ENCODE assay signal across 1 cellular context in genomic region chr10:116891208-116891607, GRCh38.
TF ChIP-seq lines count a peak whose summit lies in the region.

No MANE protein-coding gene starts in this region.

TF ChIP-seq in SK-N-SH, 30 proteins besides CTCF, POLR2A, EP300 and RAD21 (continued from another document):
- TF ChIP-seq TEAD4 (IDR thresholded peaks at IDR 0.05; ENCODE audit: borderline replicate concordance, insufficient read depth), result peak; percentile 80
- TF ChIP-seq ZBTB33 (IDR thresholded peaks at IDR 0.05; ENCODE audit: borderline replicate concordance, low read depth), result peak; percentile 23; the same call in 1 of the 2 replicates
- TF ChIP-seq TAF1 (IDR thresholded peaks at IDR 0.05; ENCODE audit: borderline replicate concordance, low read depth, low read length), result no peak
- TF ChIP-seq EZH2phosphoT487 (IDR thresholded peaks at IDR 0.05; ENCODE audit: borderline replicate concordance, low read depth), result no peak
- no peak for TF ChIP-seq FOXJ3 (CRISPR knock-in tag; IDR thresholded peaks at IDR 0.05)
- TF ChIP-seq GABPA (IDR thresholded peaks at IDR 0.05; ENCODE audit: low read depth), result peak; percentile 5; the same call in 1 of the 2 replicates
- TF ChIP-seq IRF3 (IDR thresholded peaks at IDR 0.05; ENCODE audit: low read depth, low read length), result no peak
- TF ChIP-seq NRF1 (IDR thresholded peaks at IDR 0.05; ENCODE audit: low read depth, low read length), result no peak
- TF ChIP-seq YY1 (IDR thresholded peaks at IDR 0.05; ENCODE audit: low read depth), result peak; percentile 36; the same call in 1 of the 2 replicates
- peak; percentile 88 for TF ChIP-seq JUND (IDR thresholded peaks at IDR 0.05)
- TF ChIP-seq SIN3A (IDR thresholded peaks at IDR 0.05; ENCODE audit: borderline replicate concordance, low read depth, low read length), result peak; percentile 60; the same call in 1 of the 2 replicates
- peak; percentile 63 for TF ChIP-seq CHD2 (IDR thresholded peaks at IDR 0.05; ENCODE audit: low read length, partially characterized antibody)
- peak; percentile 84; the same call in 1 of the 2 replicates for TF ChIP-seq RCOR1 (IDR thresholded peaks at IDR 0.05; ENCODE audit: low read length)
- TF ChIP-seq MXI1 (IDR thresholded peaks at IDR 0.05; ENCODE audit: low read depth, low read length), result peak; percentile 48; the same call in 1 of the 2 replicates
- TF ChIP-seq MEF2A (IDR thresholded peaks at IDR 0.05; ENCODE audit: borderline replicate concordance, low read depth), result peak; percentile 96
- TF ChIP-seq USF2 (IDR thresholded peaks at IDR 0.05; ENCODE audit: borderline replicate concordance, low read depth, low read length), result no peak
- TF ChIP-seq RFX5 (IDR thresholded peaks at IDR 0.05; ENCODE audit: low read length), result no peak
TF ChIP-seq in SK-N-SH: peak in this region for 20.
